In genomic region chr6:30960907-30961673, GRCh38 we compare ENCODE assay signal across 23 cellular contexts. TPM values are rescaled to one million over a fixed set of nuclear protein-coding genes. Genes with fewer than 3 reads are reported as not detected.
DNase-seq lines count a peak whose midpoint lies in the region; TF ChIP-seq lines count a peak whose summit lies in the region.
"Had no signal": no experiment of that assay in that cellular context is flagged by ENCODE, and none has a peak within 500 bp of the region (broad histone marks: within the 10 kb centered on the region; RNA-seq: fewer than 3 reads in every experiment).

No MANE protein-coding gene starts in this region.

- H3K27me3 ChIP-seq in esophagus (ENCODE audit: control insufficient read depth in 1 of 2, insufficient read depth in 2 of 2, low read length in 2 of 2) (no peaks in the 10 kb centered on the region), breast epithelium (no peaks in the 10 kb centered on the region), adrenal gland (no peaks in the 10 kb centered on the region)
- H3K27me3 ChIP-seq: BLaER1, ovary, testis had no signal

- TF ChIP-seq CTCF in breast epithelium (IDR thresholded peaks at IDR 0.05) (no peak), adrenal gland (IDR thresholded peaks at IDR 0.05) (no peak)

- H3K9me3 ChIP-seq in esophagus (ENCODE audit: control insufficient read depth in 2 of 2, insufficient read depth in 1 of 2, low read depth in 1 of 2, low read length in 1 of 2), result no peaks in the 10 kb centered on the region
- H3K9me3 ChIP-seq in breast epithelium, result no peaks in the 10 kb centered on the region
- H3K9me3 ChIP-seq in adrenal gland (replicated peaks in 1 of 3), result no peaks in the 10 kb centered on the region
- H3K9me3 ChIP-seq: BLaER1, ovary, testis had no signal

- DNase-seq in EH (ENCODE audit: low read depth), result peak; percentile 27
- DNase-seq in NOMO-1 treated with DMSO at 0.1 percent for 48 hours (lab: John Stamatoyannopoulos, UW; ENCODE audit: unreplicated experiment), result peak; percentile 31
- DNase-seq in medulla oblongata (ENCODE audit: extremely low spot score), result peak; percentile 9
- no peak for DNase-seq in ACHN
- no peak for DNase-seq in breast epithelium (ENCODE audit: low spot score in 2 of 2)
- DNase-seq in Kasumi-1 (lab: John Stamatoyannopoulos, UW), result no peak
- DNase-seq in adrenal gland, result no peak
- DNase-seq: activated CD4-positive, alpha-beta T cell treated with anti-CD3 and anti-CD28 coated beads for 48 hours; DMS153; effector CD8-positive, alpha-beta T cell; left colon; MM.1S; NCI-H2081; NCI-H69; ovary; stimulated activated CD4-positive, alpha-beta T cell treated with anti-CD3 and anti-CD28 coated beads, Interleukin-4, amount 100 ng/mL, for 4 hours; stimulated activated CD8-positive, alpha-beta memory T cell treated with anti-CD3 and anti-CD28 coated beads, Interleukin-4, amount 100 ng/mL, for 48 hours; testis had no signal

- H3K27ac ChIP-seq in esophagus (ENCODE audit: low read depth in 2 of 2, low read length in 1 of 2) (peak overlapping the region; percentile 29 to 84), breast epithelium (no peak overlapping the region), adrenal gland (no peak overlapping the region)
- H3K27ac ChIP-seq: BLaER1, ovary, testis had no signal

- TF ChIP-seq POLR2A in breast epithelium (IDR thresholded peaks at IDR 0.05) (no peak), adrenal gland (IDR thresholded peaks at IDR 0.05) (no peak)

- H3K4me3 ChIP-seq in esophagus (ENCODE audit: low read depth in 1 of 2, low read length in 2 of 2), result no peak overlapping the region
- H3K4me3 ChIP-seq in breast epithelium, result no peak overlapping the region
- H3K4me3 ChIP-seq in adrenal gland, result no peak overlapping the region
- H3K4me3 ChIP-seq: BLaER1, ovary, testis had no signal

- no peaks in the 10 kb centered on the region for H3K36me3 ChIP-seq in esophagus (ENCODE audit: control insufficient read depth in 2 of 2, insufficient read depth in 2 of 2, low read length in 1 of 2)
- H3K36me3 ChIP-seq in breast epithelium, result no peaks in the 10 kb centered on the region
- no peaks in the 10 kb centered on the region for H3K36me3 ChIP-seq in adrenal gland (replicated peaks in 1 of 2)
- H3K36me3 ChIP-seq: BLaER1, ovary had no signal

- WGBS in esophagus, 2 donors, result 67 to 71% methylated on average over 9 of the region's 9 CpGs
- 73 to 86% (median 77%) methylated on average over 9 of the region's 9 CpGs for WGBS in adrenal gland, 4 donors

- intact Hi-C loops in breast epithelium (cut with DNase I; ENCODE audit: low total_unique reads), result no loop called here
- intact Hi-C loops in adrenal gland (cut with DNase I), result no loop called here

- in situ Hi-C loops in ACHN (cut with HindIII; ENCODE audit: low pct_ligation_motif_present, low pct_unique_long_range_greater_than_20kb, low sequenced_read_pairs), result no loop called here

- H3K4me1 ChIP-seq in esophagus (ENCODE audit: control insufficient read depth in 2 of 2, insufficient read depth in 2 of 2, low read length in 1 of 2) (peaks cover 0 to 9% of the 10 kb centered on the region in 2 donors), breast epithelium (no peaks in the 10 kb centered on the region), adrenal gland (replicated peaks in 1 of 2) (no peaks in the 10 kb centered on the region)

RNA-seq across cellular contexts. Expression of gene MUCL3, which starts 20.3 kb away (rescaled TPM):
- polyA plus RNA-seq in esophagus, result 10 to 100 TPM in 1 of 2 donors, 1 to 10 TPM in 1; 5.2 to 17.8 TPM
- not detected for total RNA-seq in breast epithelium
- total RNA-seq in adrenal gland, result not detected
- under 1 TPM in 2 of 3 donors, not detected in 1; under 0.01 to 0.02 TPM for polyA plus RNA-seq in adrenal gland
- total RNA-seq: cardiac septum, frontal cortex, left colon, skeletal muscle tissue had no signal
- polyA plus RNA-seq: ovary had no signal

RNA-seq across cellular contexts. Expression of gene MUC21, which starts 22.4 kb away (rescaled TPM):
- polyA plus RNA-seq in esophagus (1,000 to 10,000 TPM in 1 of 2 donors, 100 to 1,000 TPM in 1; 912 to 1,484 TPM), adrenal gland (under 1 TPM in 2 of 3 donors, not detected in 1; 0.16 to 0.34 TPM)
- total RNA-seq in breast epithelium (not detected), adrenal gland (not detected)
- total RNA-seq: cardiac septum, frontal cortex, left colon, ovary, skeletal muscle tissue, testis had no signal
- polyA plus RNA-seq: ovary had no signal

RNA-seq across cellular contexts. Expression of gene SFTA2, which starts 29.1 kb away (rescaled TPM):
- polyA plus RNA-seq in esophagus, result 100 to 1,000 TPM; 130 to 421 TPM
- not detected for total RNA-seq in breast epithelium
- 1 to 10 TPM in 1 of 8 donors, under 1 TPM in 1, not detected in 6; 0.38 to 1.5 TPM for total RNA-seq in adrenal gland
- under 1 TPM in 2 of 3 donors, not detected in 1; 0.20 to 0.24 TPM for polyA plus RNA-seq in adrenal gland
- total RNA-seq: cardiac septum, frontal cortex, left colon, skeletal muscle tissue, testis had no signal
- polyA plus RNA-seq: ovary had no signal

RNA-seq across cellular contexts. Expression of gene VARS2, which starts 47.1 kb away (rescaled TPM):
- polyA plus RNA-seq in esophagus, result 10 to 100 TPM; 30.0 to 81.5 TPM
- 10 to 100 TPM; 15.7 to 19.2 (median 16.8) TPM for total RNA-seq in breast epithelium
- 10 to 100 TPM; 17.1 to 51.6 (median 31.7) TPM for total RNA-seq in adrenal gland
- 10 to 100 TPM; 21.2 to 89.6 (median 55.4) TPM for polyA plus RNA-seq in adrenal gland

RNA-seq across cellular contexts. Expression of gene MUC22, which starts 49.2 kb away (rescaled TPM):
- polyA plus RNA-seq in esophagus (1 to 10 TPM; 2.4 to 5.8 TPM), adrenal gland (not detected)
- total RNA-seq in breast epithelium (not detected), adrenal gland (not detected)
- total RNA-seq: cardiac septum, frontal cortex, left colon, ovary, skeletal muscle tissue had no signal
- polyA plus RNA-seq: ovary had no signal

Comparison
In these comparisons a context has a peak if more than half of its experiments do, and no peak if none do; other contexts are left out.
1. DNase-seq: peak in EH (single experiment), NOMO-1 treated with DMSO at 0.1 percent for 48 hours (single experiment) and medulla oblongata (single experiment); none in ACHN (single experiment), breast epithelium (0 of 2), Kasumi-1 (0 of 2) and adrenal gland (0 of 7).
2. H3K27ac ChIP-seq: peak in esophagus (2 of 2); none in breast epithelium (0 of 2) and adrenal gland (0 of 5).